8 cellular contexts compared by ENCODE assay signal in genomic region chr12:48350249-48351021, GRCh38. TPM values are rescaled to one million over a fixed set of nuclear protein-coding genes. Genes with fewer than 3 reads are reported as not detected.
DNase-seq lines count a peak whose midpoint lies in the region; ATAC-seq and TF ChIP-seq lines count a peak whose summit lies in the region.

Gene ZNF641, minus strand, starts transcription at chr12:48350919. Its CDS starts 2,829 bp downstream, at chr12:48348090.

- ATAC-seq in T-cell (replicated peaks in 1 of 4), result peak; percentile 90 to 92 (median 91)
- ATAC-seq in upper lobe of right lung, result peak; percentile 96

- H3K4me3 ChIP-seq in Loucy (ENCODE audit: low read length, poor library complexity, severe bottlenecking), result peak within 1 kb of the TSS; percentile 90
- peak within 1 kb of the TSS; percentile 89 for H3K4me3 ChIP-seq in left ventricle myocardium inferior
- peak within 1 kb of the TSS; percentile 83 for H3K4me3 ChIP-seq in upper lobe of right lung

- H3K9me3 Mint-ChIP-seq in T-cell (no peaks in the 10 kb centered on the region), progenitor cell of endocrine pancreas (ENCODE audit: low read depth) (no peaks in the 10 kb centered on the region)

- H3K27ac Mint-ChIP-seq in T-cell, result peak within 1 kb of the TSS; percentile 95 to 98
- H3K27ac Mint-ChIP-seq in progenitor cell of endocrine pancreas, result peak within 1 kb of the TSS; percentile 98

- H3K79me2 ChIP-seq in Loucy (ENCODE audit: insufficient read depth, low read length), result no peaks in the 10 kb centered on the region

- H2AFZ ChIP-seq in Loucy (ENCODE audit: low read length), result peak within 1 kb of the TSS; percentile 98

- H3K9me3 ChIP-seq in Loucy (ENCODE audit: insufficient read depth, low read depth, low read length), result no peaks in the 10 kb centered on the region
- H3K9me3 ChIP-seq in left ventricle myocardium inferior (replicated peaks), result no peaks in the 10 kb centered on the region
- no peaks in the 10 kb centered on the region for H3K9me3 ChIP-seq in upper lobe of right lung

- H3K27me3 ChIP-seq in Loucy (ENCODE audit: insufficient read depth, low read length, poor library complexity, severe bottlenecking) (no peaks in the 10 kb centered on the region), left ventricle myocardium inferior (ENCODE audit: low read depth) (no peaks in the 10 kb centered on the region), upper lobe of right lung (no peaks in the 10 kb centered on the region)

- CTCF ChIA-PET in T-cell (lab: Charles Lee), result no interaction called here

- H3K36me3 ChIP-seq in Loucy (ENCODE audit: insufficient read depth, low read length) (no peaks in the 10 kb centered on the region), left ventricle myocardium inferior (peaks cover 30% of the 10 kb centered on the region), upper lobe of right lung (peaks cover 25% of the 10 kb centered on the region)

- peaks cover 24% of the 10 kb centered on the region for H3K36me3 Mint-ChIP-seq in T-cell
- H3K36me3 Mint-ChIP-seq in progenitor cell of endocrine pancreas (ENCODE audit: insufficient read depth), result peaks cover 10% of the 10 kb centered on the region

- peak within 1 kb of the TSS; percentile 56 for H3K27ac ChIP-seq in adipose tissue (ENCODE audit: low read depth, low read length)
- peak within 1 kb of the TSS; percentile 98 for H3K27ac ChIP-seq in left ventricle myocardium inferior (replicated peaks)
- H3K27ac ChIP-seq in upper lobe of right lung, result peak within 1 kb of the TSS; percentile 93

- intact Hi-C loops in left ventricle myocardium inferior (cut with micrococcal nuclease) (loop anchor here (10.0 kb wide), 1 partner anchor 156 kb away; no protein-coding TSS in a partner anchor), upper lobe of right lung (cut with DNase I) (no loop called here)

- TF ChIP-seq CTCF in Loucy (conservative IDR thresholded peaks at IDR 0.05; ENCODE audit: low read length) (no peak), left ventricle myocardium inferior (IDR thresholded peaks at IDR 0.05; ENCODE audit: borderline replicate concordance) (no peak), progenitor cell of endocrine pancreas (IDR thresholded peaks at IDR 0.05; ENCODE audit: unreplicated experiment) (no peak), upper lobe of right lung (IDR thresholded peaks at IDR 0.05) (no peak)

- peak within 1 kb of the TSS; percentile 96 to 98 (median 97) for H3K4me3 Mint-ChIP-seq in T-cell
- H3K4me3 Mint-ChIP-seq in progenitor cell of endocrine pancreas (ENCODE audit: low read depth), result peak within 1 kb of the TSS; percentile 99

- H3K27me3 Mint-ChIP-seq in T-cell (no peaks in the 10 kb centered on the region), progenitor cell of endocrine pancreas (no peaks in the 10 kb centered on the region)

- peak within 1 kb of the TSS; percentile 94 for H3K4me2 ChIP-seq in Loucy (ENCODE audit: low read depth, low read length, poor library complexity, severe bottlenecking)

- no peaks in the 10 kb centered on the region for H3K9me2 ChIP-seq in Loucy (replicated peaks; ENCODE audit: low read depth, low read length)

- H3K9ac ChIP-seq in Loucy (ENCODE audit: low read depth, low read length, poor library complexity, severe bottlenecking), result peak within 1 kb of the TSS; percentile 81

- peaks cover 41 to 43% (median 43%) of the 10 kb centered on the region in 3 donors for H3K4me1 Mint-ChIP-seq in T-cell
- peaks cover 14% of the 10 kb centered on the region for H3K4me1 Mint-ChIP-seq in progenitor cell of endocrine pancreas (ENCODE audit: low read depth)

- H3F3A ChIP-seq in Loucy (ENCODE audit: low read depth), result peaks cover 5% of the 10 kb centered on the region; the same call in 1 of the 2 replicates

- H4K20me1 ChIP-seq in Loucy (ENCODE audit: insufficient read depth, low read length, poor library complexity, severe bottlenecking), result no peaks in the 10 kb centered on the region

- WGBS in adipose tissue, 3 donors, result 0% methylated on average over 36 to 61 of the region's 61 CpGs

- peak; percentile 95 for DNase-seq in GM03348 (ENCODE audit: low spot score)
- DNase-seq in GOT3 (lab: John Stamatoyannopoulos, UW), result peak; percentile 29
- DNase-seq in T-cell, result peak; percentile 65 to 87 (median 79)
- peak; percentile 88 for DNase-seq in left ventricle myocardium inferior
- no peak for DNase-seq in progenitor cell of endocrine pancreas (ENCODE audit: low spot score, unreplicated experiment)
- peak; percentile 94 for DNase-seq in upper lobe of right lung

- H3K4me1 ChIP-seq in Loucy (ENCODE audit: insufficient read depth, low read length, poor library complexity, severe bottlenecking) (peaks cover 16% of the 10 kb centered on the region), left ventricle myocardium inferior (peaks cover 47% of the 10 kb centered on the region), upper lobe of right lung (peaks cover 14% of the 10 kb centered on the region)

- POLR2A ChIA-PET in T-cell (lab: Charles Lee), result interaction anchor here (0.5 to 0.6 kb wide), 2 partner anchors 330 to 723 kb away, joined by 3 read pairs; no protein-coding TSS in a partner anchor

RNA-seq across cellular contexts. Expression of gene ZNF641, which starts in this region (rescaled TPM):
- total RNA-seq in T-cell, result 10 to 100 TPM; 26.9 to 47.5 (median 39.8) TPM
- polyA plus RNA-seq in adipose tissue, result 1 to 10 TPM; 6.8 to 9.9 (median 8.1) TPM
- 16.0 TPM for total RNA-seq in left ventricle myocardium inferior
- 33.5 and 34.2 TPM in 2 replicates for total RNA-seq in progenitor cell of endocrine pancreas
- 30.9 TPM for total RNA-seq in upper lobe of right lung
